Comparison of ENCODE assay signal across 1 cellular context in the genomic region with DNA sequence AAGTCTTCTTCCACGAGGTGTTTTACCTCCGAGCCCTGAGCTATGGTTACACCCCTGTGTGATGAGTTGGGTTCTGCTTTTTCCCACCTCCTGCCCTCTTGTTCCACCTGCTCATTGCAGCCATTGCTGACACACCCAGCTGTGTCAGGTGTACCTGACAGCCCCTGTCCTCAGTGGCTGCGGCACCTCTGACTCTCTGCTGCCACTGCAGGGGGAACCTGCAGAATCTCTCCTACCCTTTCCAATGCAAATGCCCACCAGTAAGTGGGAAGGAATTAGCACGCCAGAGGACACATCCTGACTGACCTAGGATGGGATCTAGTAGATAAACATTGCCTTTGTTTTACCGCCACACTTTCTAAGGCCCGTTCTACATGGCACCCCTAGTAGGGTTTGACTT.
TF ChIP-seq lines count a peak whose summit lies in the region.

No MANE protein-coding gene starts in this region.

TF ChIP-seq in WTC11, 78 proteins besides CTCF, POLR2A, EP300 and RAD21 (continued from another document):
- no peak for TF ChIP-seq NR3C1 (CRISPR knock-in tag; conservative IDR thresholded peaks at IDR 0.05; ENCODE audit: low read depth)
